Comparison of ENCODE assay signal across 19 cellular contexts in genomic region chr17:49371178-49371834, GRCh38. TPM values are rescaled to one million over a fixed set of nuclear protein-coding genes. Genes with fewer than 3 reads are reported as not detected.
DNase-seq lines count a peak whose midpoint lies in the region; ATAC-seq and TF ChIP-seq lines count a peak whose summit lies in the region.
"Had no signal": no experiment of that assay in that cellular context is flagged by ENCODE, and none has a peak within 500 bp of the region (broad histone marks: within the 10 kb centered on the region; RNA-seq: fewer than 3 reads in every experiment).

No MANE protein-coding gene starts in this region.

- no peak overlapping the region for H3K4me3 ChIP-seq in thyroid gland (replicated peaks in 1 of 3)
- H3K4me3 ChIP-seq: HAP-1, ovary had no signal

- no peak for ATAC-seq in stimulated activated memory B cell treated with anti-CD40 and anti-IgM and Interleukin-4, amounts not matched to agents 10 μg/mL and 1 μg/mL and 100 μg/mL, for 72 hours
- ATAC-seq in HG03095 (IDR thresholded peaks at IDR 0.05; ENCODE audit: unreplicated experiment): no peak
- ATAC-seq: Right ventricle myocardium inferior; stimulated activated naive CD8-positive, alpha-beta T cell treated with anti-CD3 and anti-CD28 coated beads, Interleukin-15, Interleukin-2, amounts not matched to agents 100 U/mL and 50 U/mL, for 24 hours had no signal

- H3K4me1 ChIP-seq in thyroid gland: no peaks in the 10 kb centered on the region
- H3K4me1 ChIP-seq: HAP-1 had no signal

- no peaks in the 10 kb centered on the region for H3K36me3 Mint-ChIP-seq in stimulated activated memory B cell treated with anti-CD40 and anti-IgM and Interleukin-4, amounts not matched to agents 10 μg/mL and 1 μg/mL and 100 μg/mL, for 72 hours

- H3K27ac ChIP-seq in thyroid gland: no peak overlapping the region
- H3K27ac ChIP-seq: ovary had no signal

- H3K27me3 Mint-ChIP-seq in stimulated activated memory B cell treated with anti-CD40 and anti-IgM and Interleukin-4, amounts not matched to agents 10 μg/mL and 1 μg/mL and 100 μg/mL, for 72 hours: no peaks in the 10 kb centered on the region
- H3K27me3 Mint-ChIP-seq: CD4-positive, alpha-beta memory T cell had no signal

- no peaks in the 10 kb centered on the region for H3K36me3 ChIP-seq in thyroid gland
- H3K36me3 ChIP-seq: HAP-1, ovary had no signal

- peak; percentile 24 to 43 for DNase-seq in NCI-H524 (lab: John Stamatoyannopoulos, UW)
- DNase-seq in NCI-H524 treated with DMSO at 0.1 percent for 48 hours (lab: John Stamatoyannopoulos, UW): no peak
- DNase-seq in NCI-H2171 (lab: John Stamatoyannopoulos, UW): peak; percentile 73
- DNase-seq in iPS DF 19.7 (ENCODE audit: low read depth, low spot score): peak; percentile 85
- DNase-seq in thyroid gland: no peak
- no peak for DNase-seq in GM10266 (ENCODE audit: extremely low spot score)
- DNase-seq: activated gamma-delta T cell; CD4-positive, alpha-beta memory T cell; kidney glomerular epithelial cell; NCI-H1092; NK-92 treated with Interleukin-12 subunit alpha and Interleukin-12 subunit beta, amount 100 ng/mL, for 24 hours; ovary; small intestine; stimulated activated naive CD8-positive, alpha-beta T cell treated with anti-CD3 and anti-CD28 coated beads, Interleukin-15, Interleukin-2, amounts not matched to agents 100 U/mL and 50 U/mL, for 24 hours had no signal

- H3K9me3 Mint-ChIP-seq in stimulated activated memory B cell treated with anti-CD40 and anti-IgM and Interleukin-4, amounts not matched to agents 10 μg/mL and 1 μg/mL and 100 μg/mL, for 72 hours: no peaks in the 10 kb centered on the region
- H3K9me3 Mint-ChIP-seq: CD4-positive, alpha-beta memory T cell; T-helper 1 cell treated with Interleukin-12 subunit alpha and Interleukin-12 subunit beta and Interleukin-4 antibody, amounts not matched to agents 30 μg/mL and 1 μg/mL, for 36 hours had no signal

- H3K4me3 Mint-ChIP-seq in stimulated activated memory B cell treated with anti-CD40 and anti-IgM and Interleukin-4, amounts not matched to agents 10 μg/mL and 1 μg/mL and 100 μg/mL, for 72 hours: no peak overlapping the region
- H3K4me3 Mint-ChIP-seq: CD4-positive, alpha-beta memory T cell; T-helper 1 cell treated with Interleukin-12 subunit alpha and Interleukin-12 subunit beta and Interleukin-4 antibody, amounts not matched to agents 30 μg/mL and 1 μg/mL, for 36 hours had no signal

- 47 to 49% methylated on average over 11 of the region's 11 CpGs for WGBS in thyroid gland, 2 donors

- intact Hi-C loops in thyroid gland (cut with DNase I): no loop called here

- H3K27ac Mint-ChIP-seq in stimulated activated memory B cell treated with anti-CD40 and anti-IgM and Interleukin-4, amounts not matched to agents 10 μg/mL and 1 μg/mL and 100 μg/mL, for 72 hours: peak overlapping the region; percentile 74
- H3K27ac Mint-ChIP-seq: CD4-positive, alpha-beta memory T cell; T-helper 1 cell treated with Interleukin-12 subunit alpha and Interleukin-12 subunit beta and Interleukin-4 antibody, amounts not matched to agents 30 μg/mL and 1 μg/mL, for 36 hours had no signal

- H3K27me3 ChIP-seq in thyroid gland: no peaks in the 10 kb centered on the region
- H3K27me3 ChIP-seq: ovary had no signal

- TF ChIP-seq CTCF in thyroid gland (IDR thresholded peaks at IDR 0.05) (no peak), GM10266 (IDR thresholded peaks at IDR 0.05; ENCODE audit: control insufficient read depth, insufficient read depth, low read depth, missing control alignments) (no peak)

- no peak for TF ChIP-seq POLR2A in thyroid gland (IDR thresholded peaks at IDR 0.05)

- peaks cover 29% of the 10 kb centered on the region for H3K4me1 Mint-ChIP-seq in stimulated activated memory B cell treated with anti-CD40 and anti-IgM and Interleukin-4, amounts not matched to agents 10 μg/mL and 1 μg/mL and 100 μg/mL, for 72 hours

- no peaks in the 10 kb centered on the region for H3K9me3 ChIP-seq in thyroid gland
- H3K9me3 ChIP-seq: HAP-1, ovary had no signal

RNA-seq across cellular contexts. Expression of gene ZNF652, which starts 9.3 kb away (rescaled TPM):
- 10 to 100 TPM; 60.0 to 64.9 (median 62.1) TPM for total RNA-seq in thyroid gland

RNA-seq across cellular contexts. Expression of gene PHB1, which starts 43.4 kb away (rescaled TPM):
- total RNA-seq in thyroid gland: 100 to 1,000 TPM in 2 of 4 donors, 10 to 100 TPM in 2; 77.5 to 129 (median 103) TPM

Comparison
In these comparisons a context has a peak if more than half of its experiments do, and no peak if none do; other contexts are left out.
1. DNase-seq: peak in NCI-H524 (2 of 2), NCI-H2171 (single experiment) and iPS DF 19.7 (single experiment); none in NCI-H524 treated with DMSO at 0.1 percent for 48 hours (single experiment), thyroid gland (0 of 2) and GM10266 (single experiment).